ENCODE assay signal across 6 cellular contexts in genomic region chr15:40323953-40324937, GRCh38. TPM values are rescaled to one million over a fixed set of nuclear protein-coding genes. Genes with fewer than 3 reads are reported as not detected.
DNase-seq lines count a peak whose midpoint lies in the region; ATAC-seq lines count a peak whose summit lies in the region.

No MANE protein-coding gene starts in this region.

- no peaks in the 10 kb centered on the region for H3K27me3 Mint-ChIP-seq in dendritic cell treated with granulocyte-macrophage colony-stimulating factor and Interleukin-4, amounts not matched to agents 40 ng/mL and 50 ng/mL, for 4 days

- H2AFZ ChIP-seq in trophoblast cell (ENCODE audit: insufficient read depth, low read length, poor library complexity) = no peak overlapping the region

- H4K12ac ChIP-seq in trophoblast cell (ENCODE audit: low read depth, low read length) = peak overlapping the region; percentile 55

- peaks cover 32% of the 10 kb centered on the region for H3K27me3 ChIP-seq in HUES6 (ENCODE audit: control insufficient read depth, insufficient read depth, low read length)
- no peaks in the 10 kb centered on the region for H3K27me3 ChIP-seq in trophoblast cell (ENCODE audit: insufficient read depth, low read length)

- H2BK12ac ChIP-seq in trophoblast cell (ENCODE audit: low read length) = peak overlapping the region; percentile 14

- H3K27ac Mint-ChIP-seq in dendritic cell treated with granulocyte-macrophage colony-stimulating factor and Interleukin-4, amounts not matched to agents 40 ng/mL and 50 ng/mL, for 4 days = peak overlapping the region; percentile 85

- peaks cover 4% of the 10 kb centered on the region for H3K79me2 ChIP-seq in trophoblast cell (ENCODE audit: control insufficient read depth, insufficient read depth, low read length, poor library complexity)

- H3K4me1 ChIP-seq in HUES6 (ENCODE audit: control insufficient read depth, insufficient read depth, low read length) (peaks cover 54% of the 10 kb centered on the region), trophoblast cell (ENCODE audit: control insufficient read depth in 1 of 2, insufficient read depth in 2 of 2, low read length in 2 of 2) (peaks cover 40 to 52% of the 10 kb centered on the region in 2 experiments)

- peak overlapping the region; percentile 64 for H4K8ac ChIP-seq in trophoblast cell (ENCODE audit: low read depth, low read length)

- peak overlapping the region; percentile 93 for H3K4me2 ChIP-seq in trophoblast cell (ENCODE audit: low read length)

- no peaks in the 10 kb centered on the region for H3K9me3 ChIP-seq in HUES6 (ENCODE audit: control insufficient read depth, insufficient read depth, low read depth, low read length)
- no peaks in the 10 kb centered on the region for H3K9me3 ChIP-seq in trophoblast cell (ENCODE audit: insufficient read depth, low read depth, low read length)

- H3K4me1 Mint-ChIP-seq in dendritic cell treated with granulocyte-macrophage colony-stimulating factor and Interleukin-4, amounts not matched to agents 40 ng/mL and 50 ng/mL, for 4 days (ENCODE audit: low read depth) = peaks cover 78% of the 10 kb centered on the region

- H3K4me3 ChIP-seq in HUES6 (ENCODE audit: low read depth, low read length) (peak overlapping the region; percentile 72), trophoblast cell (ENCODE audit: low read depth, low read length) (peak overlapping the region; percentile 82)

- H3K36me3 Mint-ChIP-seq in dendritic cell treated with granulocyte-macrophage colony-stimulating factor and Interleukin-4, amounts not matched to agents 40 ng/mL and 50 ng/mL, for 4 days (ENCODE audit: low read depth) = peaks cover 48% of the 10 kb centered on the region

- no CpG with 5 or more reads among the region's 101 CpGs for WGBS in trophoblast cell (ENCODE audit: extremely low coverage, insufficient coverage, insufficient read length)

- H3K27ac ChIP-seq in HUES6 (ENCODE audit: low read depth, low read length) (no peak overlapping the region), trophoblast cell (ENCODE audit: low read depth, low read length) (no peak overlapping the region)

- peak overlapping the region; percentile 83 for H3K4ac ChIP-seq in trophoblast cell (ENCODE audit: low read depth, low read length)

- intact Hi-C loops in dendritic cell treated with granulocyte-macrophage colony-stimulating factor and Interleukin-4, amounts not matched to agents 40 ng/mL and 50 ng/mL, for 4 days (cut with micrococcal nuclease) = loop anchor here (1.0 kb wide), 1 partner anchor 10 kb away; no protein-coding TSS in a partner anchor

- H3K9ac ChIP-seq in HUES6 (ENCODE audit: low read length) (peak overlapping the region; percentile 68), trophoblast cell (ENCODE audit: low read length) (peak overlapping the region; percentile 63)

- H3K18ac ChIP-seq in trophoblast cell (ENCODE audit: low read length) = peak overlapping the region; percentile 24

- peak; percentile 2 for ATAC-seq in GM19025 (IDR thresholded peaks at IDR 0.05; ENCODE audit: low read depth, unreplicated experiment)
- no peak for ATAC-seq in esophagus mucosa

- DNase-seq in trophoblast cell (peak in 1 of 2 donors; percentile 27), foreskin melanocyte (no peak)

- no peak overlapping the region for H3K23ac ChIP-seq in trophoblast cell (ENCODE audit: low read length)

- no peaks in the 10 kb centered on the region for H3K9me3 Mint-ChIP-seq in dendritic cell treated with granulocyte-macrophage colony-stimulating factor and Interleukin-4, amounts not matched to agents 40 ng/mL and 50 ng/mL, for 4 days

- H3K36me3 ChIP-seq in HUES6 (ENCODE audit: control insufficient read depth, insufficient read depth, low read length) = 0 out of 2 replicates have a peak, but pooled peaks cover 5% of the 10 kb centered on the region
- peaks cover 0 to 2% of the 10 kb centered on the region in 2 experiments for H3K36me3 ChIP-seq in trophoblast cell (ENCODE audit: control insufficient read depth in 1 of 2, insufficient read depth in 2 of 2, low read length in 2 of 2)

- H3K4me3 Mint-ChIP-seq in dendritic cell treated with granulocyte-macrophage colony-stimulating factor and Interleukin-4, amounts not matched to agents 40 ng/mL and 50 ng/mL, for 4 days = peak overlapping the region; percentile 82

- peak overlapping the region; percentile 60 for H2BK120ac ChIP-seq in trophoblast cell (ENCODE audit: insufficient read depth, low read length, poor library complexity)

- H2BK5ac ChIP-seq in trophoblast cell (ENCODE audit: low read depth, low read length, poor library complexity) = peak overlapping the region; percentile 58

- peak overlapping the region; percentile 44 for H2AK5ac ChIP-seq in trophoblast cell (ENCODE audit: low read length)

- H4K91ac ChIP-seq in trophoblast cell (ENCODE audit: low read depth, low read length) = peak overlapping the region; percentile 72

- H3K79me1 ChIP-seq in trophoblast cell (ENCODE audit: low read length) = peaks cover 43% of the 10 kb centered on the region

- peak overlapping the region; percentile 88 for H3K14ac ChIP-seq in trophoblast cell (ENCODE audit: low read length)

RNA-seq across cellular contexts. Expression of gene INAFM2, which starts 0.8 kb away (rescaled TPM):
- 35.8 and 37.5 TPM in 2 replicates for polyA plus RNA-seq in trophoblast cell (2013)
- 7.1 TPM for total RNA-seq in esophagus mucosa

RNA-seq across cellular contexts. Expression of gene CCDC9B, which starts 16.5 kb away (rescaled TPM):
- polyA plus RNA-seq in trophoblast cell (2013) = 0.15 and 0.31 TPM in 2 replicates
- total RNA-seq in esophagus mucosa = 21.3 TPM

RNA-seq across cellular contexts. Expression of gene PLCB2, which starts 16.5 kb away (rescaled TPM):
- 1.1 and 1.5 TPM in 2 replicates for polyA plus RNA-seq in trophoblast cell (2013)
- total RNA-seq in esophagus mucosa = 4.2 TPM

RNA-seq across cellular contexts. Expression of gene PHGR1, which starts 26.6 kb away (rescaled TPM):
- not detected in 2 replicates for polyA plus RNA-seq in trophoblast cell (2013)
- total RNA-seq in esophagus mucosa = not detected

RNA-seq across cellular contexts. Expression of gene DISP2, which starts 33.8 kb away (rescaled TPM):
- polyA plus RNA-seq in trophoblast cell (2013) = 0.34 and 0.35 TPM in 2 replicates
- 0.28 TPM for total RNA-seq in esophagus mucosa
